In the genomic region with DNA sequence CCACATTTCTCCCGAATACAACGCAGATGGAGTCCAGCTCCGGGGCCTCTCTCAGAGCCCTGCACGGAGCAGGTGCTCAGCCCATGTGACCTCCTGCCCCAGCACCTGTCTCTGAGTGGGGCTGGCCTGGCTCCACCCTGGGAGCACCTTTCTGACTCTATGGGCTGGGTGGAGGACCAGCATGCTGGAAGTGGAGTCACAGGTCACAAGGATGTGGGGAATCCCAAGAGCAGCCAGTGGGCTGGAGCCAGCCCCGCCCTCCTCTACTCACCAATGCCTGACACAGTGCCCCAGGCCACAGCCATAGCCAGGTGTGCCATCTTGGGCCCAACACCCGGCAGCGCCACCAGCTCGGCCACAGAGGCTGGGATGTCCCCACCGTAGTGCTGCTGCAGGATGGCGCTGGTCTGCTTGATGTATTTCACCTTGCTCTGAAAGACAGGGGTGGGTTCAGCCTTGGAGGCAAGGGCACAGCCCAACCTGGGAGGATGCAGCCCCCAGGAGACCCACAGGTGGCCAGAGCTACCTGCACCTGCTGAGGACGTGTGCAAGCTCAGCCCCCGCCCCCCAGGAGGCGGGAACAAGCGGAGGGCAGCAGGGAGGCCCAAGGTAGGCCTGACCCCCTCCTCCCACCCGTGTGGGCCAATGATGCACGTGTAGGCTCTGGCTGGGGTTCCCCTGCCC, we compare ENCODE assay signal across 13 cellular contexts. TPM values are rescaled to one million over a fixed set of nuclear protein-coding genes. Genes with fewer than 3 reads are reported as not detected.
A peak's percentile ranks its signal among the peaks of the same experiment; 100 is the strongest.
DNase-seq lines count a peak whose midpoint lies in the region; ATAC-seq and TF ChIP-seq lines count a peak whose summit lies in the region.
"Had no signal": no experiment of that assay in that cellular context is flagged by ENCODE, and none has a peak within 500 bp of the region (broad histone marks: within the 10 kb centered on the region; RNA-seq: fewer than 3 reads in every experiment).

No MANE protein-coding gene starts in this region.

- no peak for TF ChIP-seq CTCF in dorsolateral prefrontal cortex (IDR thresholded peaks at IDR 0.05 in 54 of 56, conservative IDR thresholded peaks at IDR 0.05 in 2 of 56; ENCODE audit: low read depth in 1 of 56, partially characterized antibody in 56 of 56)
- no peak for TF ChIP-seq CTCF in CD4-positive, alpha-beta T cell (IDR thresholded peaks at IDR 0.05)
- TF ChIP-seq CTCF in CD8-positive, alpha-beta T cell (IDR thresholded peaks at IDR 0.05): no peak

- no peaks in the 10 kb centered on the region for H3K27me3 Mint-ChIP-seq in CD4-positive, alpha-beta T cell
- no peaks in the 10 kb centered on the region for H3K27me3 Mint-ChIP-seq in CD8-positive, alpha-beta T cell (ENCODE audit: low read depth)
- H3K27me3 Mint-ChIP-seq: activated CD8-positive, alpha-beta memory T cell treated with anti-CD3 and anti-CD28 coated beads, Interleukin-2, amount 10 ng/mL, durations not matched to agents 7 days and 5 days had no signal

- DNase-seq in HT-29 (ENCODE audit: low spot score) (peak; percentile 83), dorsolateral prefrontal cortex (no peak), renal cortical epithelial cell (ENCODE audit: low read depth) (peak; percentile 16)
- no peak for DNase-seq in CD4-positive, alpha-beta T cell
- no peak for DNase-seq in CD8-positive, alpha-beta T cell
- DNase-seq: activated CD8-positive, alpha-beta memory T cell treated with anti-CD3 and anti-CD28 coated beads, Interleukin-2, amount 10 ng/mL, durations not matched to agents 7 days and 5 days; activated naive CD4-positive, alpha-beta T cell treated with anti-CD3 and anti-CD28 coated beads for 36 hours; brain microvascular endothelial cell had no signal

- peaks cover 0 to 32% (median 8%) of the 10 kb centered on the region in 11 experiments; a peak in 9 of 22 replicates for H4K20me1 ChIP-seq in BLaER1 treated with 17β-estradiol and CSF1 and Interleukin-3, amounts not matched to agents 10 nM and 100 nM

- POLR2A ChIA-PET in CD4-positive, alpha-beta T cell (lab: Charles Lee): no interaction called here
- POLR2A ChIA-PET in CD8-positive, alpha-beta T cell (lab: Charles Lee): no interaction called here

- H3K4me2 ChIP-seq in BLaER1 treated with 17β-estradiol and CSF1 and Interleukin-3, amounts not matched to agents 10 nM and 100 nM: peak overlapping the region; percentile 85 to 99 (median 95)

- peaks cover 78 to 89% (median 87%) of the 10 kb centered on the region in 10 experiments for H3K4me1 ChIP-seq in BLaER1 treated with 17β-estradiol and CSF1 and Interleukin-3, amounts not matched to agents 10 nM and 100 nM
- H3K4me1 ChIP-seq in CD8-positive, alpha-beta T cell (ENCODE audit: insufficient read depth, low read length): peaks cover 11% of the 10 kb centered on the region

- no peaks in the 10 kb centered on the region for H3K27me3 ChIP-seq in BLaER1 treated with 17β-estradiol and CSF1 and Interleukin-3, amounts not matched to agents 10 nM and 100 nM
- H3K27me3 ChIP-seq in dorsolateral prefrontal cortex: no peaks in the 10 kb centered on the region
- no peaks in the 10 kb centered on the region for H3K27me3 ChIP-seq in CD4-positive, alpha-beta T cell (ENCODE audit: control insufficient read depth, insufficient read depth, low read length)
- no peaks in the 10 kb centered on the region for H3K27me3 ChIP-seq in CD8-positive, alpha-beta T cell (ENCODE audit: insufficient read depth, low read length)
- H3K27me3 ChIP-seq: brain microvascular endothelial cell, pancreas had no signal

- CTCF ChIA-PET in CD4-positive, alpha-beta T cell (lab: Charles Lee): no interaction called here
- CTCF ChIA-PET in CD8-positive, alpha-beta T cell (lab: Charles Lee): interaction anchor here (0.6 to 1.6 kb wide), 3 partner anchors 33 to 111 kb away, joined by 3 read pairs; no protein-coding TSS in a partner anchor

- H3K4me3 Mint-ChIP-seq in CD4-positive, alpha-beta T cell: no peak overlapping the region
- H3K4me3 Mint-ChIP-seq in CD8-positive, alpha-beta T cell: no peak overlapping the region
- H3K4me3 Mint-ChIP-seq: activated CD8-positive, alpha-beta memory T cell treated with anti-CD3 and anti-CD28 coated beads, Interleukin-2, amount 10 ng/mL, durations not matched to agents 7 days and 5 days; activated naive CD4-positive, alpha-beta T cell treated with anti-CD3 and anti-CD28 coated beads for 36 hours had no signal

- H3K4me1 Mint-ChIP-seq in CD4-positive, alpha-beta T cell (ENCODE audit: low read depth): peaks cover 15% of the 10 kb centered on the region
- H3K4me1 Mint-ChIP-seq in CD8-positive, alpha-beta T cell (ENCODE audit: low read depth): peaks cover 13% of the 10 kb centered on the region

- peak overlapping the region in 8 of 10 experiments; percentile 27 to 53 (median 44); a peak in 13 of 20 replicates for H3K4me3 ChIP-seq in BLaER1 treated with 17β-estradiol and CSF1 and Interleukin-3, amounts not matched to agents 10 nM and 100 nM
- peak overlapping the region in 7 of 59 donors; percentile 0 to 44 (median 9) for H3K4me3 ChIP-seq in dorsolateral prefrontal cortex
- H3K4me3 ChIP-seq in CD8-positive, alpha-beta T cell (ENCODE audit: low read depth, low read length): no peak overlapping the region
- H3K4me3 ChIP-seq: pancreas had no signal

- H3K36me3 ChIP-seq in BLaER1 treated with 17β-estradiol and CSF1 and Interleukin-3, amounts not matched to agents 10 nM and 100 nM: 0 out of 22 replicates have a peak, but pooled peaks cover 0 to 4% (median 0%) of the 10 kb centered on the region in 11 experiments
- no peaks in the 10 kb centered on the region for H3K36me3 ChIP-seq in CD8-positive, alpha-beta T cell (ENCODE audit: insufficient read depth, low read length)
- H3K36me3 ChIP-seq: pancreas had no signal

- peaks cover 4% of the 10 kb centered on the region for H3K36me3 Mint-ChIP-seq in CD4-positive, alpha-beta T cell (ENCODE audit: low read depth)
- H3K36me3 Mint-ChIP-seq in CD8-positive, alpha-beta T cell: no peaks in the 10 kb centered on the region
- H3K36me3 Mint-ChIP-seq: activated CD8-positive, alpha-beta memory T cell treated with anti-CD3 and anti-CD28 coated beads, Interleukin-2, amount 10 ng/mL, durations not matched to agents 7 days and 5 days had no signal

- no peaks in the 10 kb centered on the region for H3K9me3 ChIP-seq in BLaER1 treated with 17β-estradiol and CSF1 and Interleukin-3, amounts not matched to agents 10 nM and 100 nM (replicated peaks in 1 of 11)
- no peaks in the 10 kb centered on the region for H3K9me3 ChIP-seq in CD4-positive, alpha-beta T cell (ENCODE audit: control insufficient read depth, low read length)
- H3K9me3 ChIP-seq in CD8-positive, alpha-beta T cell (ENCODE audit: low read length): no peaks in the 10 kb centered on the region
- H3K9me3 ChIP-seq: pancreas had no signal

- intact Hi-C loops in dorsolateral prefrontal cortex (cut with DNase I): no loop called here
- intact Hi-C loops in CD4-positive, alpha-beta T cell (cut with DNase I, micrococcal nuclease): loop anchor here in 1 of 2 experiments (10.0 kb wide), 1 partner anchor 569 kb away; a partner anchor contains a TSS
- intact Hi-C loops in CD8-positive, alpha-beta T cell (cut with DNase I, micrococcal nuclease): no loop called here

- no peak overlapping the region for H3K27ac Mint-ChIP-seq in CD4-positive, alpha-beta T cell
- H3K27ac Mint-ChIP-seq in CD8-positive, alpha-beta T cell: no peak overlapping the region
- H3K27ac Mint-ChIP-seq: activated CD8-positive, alpha-beta memory T cell treated with anti-CD3 and anti-CD28 coated beads, Interleukin-2, amount 10 ng/mL, durations not matched to agents 7 days and 5 days; activated naive CD4-positive, alpha-beta T cell treated with anti-CD3 and anti-CD28 coated beads for 36 hours had no signal

- no peaks in the 10 kb centered on the region for H3K9me3 Mint-ChIP-seq in CD4-positive, alpha-beta T cell
- no peaks in the 10 kb centered on the region for H3K9me3 Mint-ChIP-seq in CD8-positive, alpha-beta T cell
- H3K9me3 Mint-ChIP-seq: activated naive CD4-positive, alpha-beta T cell treated with anti-CD3 and anti-CD28 coated beads for 36 hours; CD14-positive monocyte had no signal

- H3K27ac ChIP-seq in BLaER1 treated with 17β-estradiol and CSF1 and Interleukin-3, amounts not matched to agents 10 nM and 100 nM: peak overlapping the region in 9 of 11 experiments; percentile 42 to 83 (median 67); a peak in 18 of 22 replicates
- peak overlapping the region in 37 of 59 donors; percentile 7 to 78 (median 49) for H3K27ac ChIP-seq in dorsolateral prefrontal cortex
- H3K27ac ChIP-seq in CD4-positive, alpha-beta T cell (ENCODE audit: low read depth, low read length): no peak overlapping the region
- no peak overlapping the region for H3K27ac ChIP-seq in CD8-positive, alpha-beta T cell (ENCODE audit: low read depth, low read length)
- H3K27ac ChIP-seq: brain microvascular endothelial cell, pancreas had no signal

- peak overlapping the region; percentile 13 to 73 (median 63); a peak in 17 of 22 replicates for H3K9ac ChIP-seq in BLaER1 treated with 17β-estradiol and CSF1 and Interleukin-3, amounts not matched to agents 10 nM and 100 nM

- ATAC-seq in CD4-positive, alpha-beta T cell (ENCODE audit: poor library complexity): no peak
- ATAC-seq in CD8-positive, alpha-beta T cell: no peak
- ATAC-seq in GM21526 (IDR thresholded peaks at IDR 0.05; ENCODE audit: low FRiP score, unreplicated experiment): no peak
- ATAC-seq in GM18868 (IDR thresholded peaks at IDR 0.05; ENCODE audit: unreplicated experiment): no peak
- ATAC-seq: activated CD8-positive, alpha-beta memory T cell treated with anti-CD3 and anti-CD28 coated beads, Interleukin-2, amount 10 ng/mL, durations not matched to agents 7 days and 5 days had no signal

RNA-seq across cellular contexts. Expression of a gene that starts 4.2 kb away (rescaled TPM):
- total RNA-seq in HT-29 (2014; rRNA removed; shearing (Covaris generic)): 157 and 215 TPM in 2 replicates
- total RNA-seq in dorsolateral prefrontal cortex: 10 to 100 TPM; 12.2 to 41.4 (median 26.0) TPM
- total RNA-seq in renal cortical epithelial cell: 11.4 and 24.5 TPM in 2 replicates
- total RNA-seq in CD4-positive, alpha-beta T cell: 1 to 10 TPM; 2.7 to 2.9 TPM
- total RNA-seq in CD8-positive, alpha-beta T cell: 1 to 10 TPM; 1.7 to 2.0 TPM

RNA-seq across cellular contexts. Expression of a gene that starts 4.3 kb away (rescaled TPM):
- 75.1 and 85.0 TPM in 2 replicates for total RNA-seq in HT-29 (2014; rRNA removed; shearing (Covaris generic))
- total RNA-seq in dorsolateral prefrontal cortex (100 to 1,000 TPM; 129 to 311 (median 193) TPM), renal cortical epithelial cell (24.5 and 63.6 TPM in 2 replicates)
- total RNA-seq in CD4-positive, alpha-beta T cell: 10 to 100 TPM; 83.0 to 85.0 TPM
- total RNA-seq in CD8-positive, alpha-beta T cell: 10 to 100 TPM; 76.2 to 84.1 TPM

RNA-seq across cellular contexts. Expression of a gene that starts 16.7 kb away (rescaled TPM):
- total RNA-seq in HT-29 (2014; rRNA removed; shearing (Covaris generic)): 258 and 259 TPM in 2 replicates
- total RNA-seq in dorsolateral prefrontal cortex: 100 to 1,000 TPM in 28 of 120 experiments, 10 to 100 TPM in 92; 46.4 to 200 (median 84.6) TPM
- total RNA-seq in renal cortical epithelial cell: 3.5 and 6.3 TPM in 2 replicates
- total RNA-seq in CD4-positive, alpha-beta T cell: 1 to 10 TPM; 1.9 to 2.0 TPM
- total RNA-seq in CD8-positive, alpha-beta T cell: 1 to 10 TPM in 1 of 2 experiments, under 1 TPM in 1; 0.76 to 2.3 TPM

RNA-seq across cellular contexts. Expression of a gene that starts 23.9 kb away (rescaled TPM):
- 0.91 and 2.7 TPM in 2 replicates for total RNA-seq in HT-29 (2014; rRNA removed; shearing (Covaris generic))
- total RNA-seq in dorsolateral prefrontal cortex (1 to 10 TPM in 45 of 120 experiments, under 1 TPM in 23, not detected in 52; 0.43 to 4.3 (median 1.1) TPM), renal cortical epithelial cell (0.10 TPM in 1 of 2 replicates, not detected in the other)
- total RNA-seq in CD4-positive, alpha-beta T cell: under 1 TPM in 1 of 2 experiments, not detected in 1; 0.80 TPM
- total RNA-seq in CD8-positive, alpha-beta T cell: not detected

RNA-seq across cellular contexts. Expression of a gene that starts 33.8 kb away (rescaled TPM):
- 42.9 and 49.0 TPM in 2 replicates for total RNA-seq in HT-29 (2014; rRNA removed; shearing (Covaris generic))
- total RNA-seq in dorsolateral prefrontal cortex: 10 to 100 TPM; 16.4 to 45.4 (median 29.2) TPM
- total RNA-seq in renal cortical epithelial cell: 10.1 and 22.4 TPM in 2 replicates
- 10 to 100 TPM; 39.7 to 43.6 TPM for total RNA-seq in CD4-positive, alpha-beta T cell
- total RNA-seq in CD8-positive, alpha-beta T cell: 10 to 100 TPM; 49.0 to 50.8 TPM

Comparison
In these comparisons a context has a peak if more than half of its experiments do, and no peak if none do; other contexts are left out.
1. H3K27ac ChIP-seq: peak in BLaER1 treated with 17β-estradiol and CSF1 and Interleukin-3, amounts not matched to agents 10 nM and 100 nM (9 of 11) and dorsolateral prefrontal cortex (37 of 59); none in CD4-positive, alpha-beta T cell (single experiment) and CD8-positive, alpha-beta T cell (single experiment).
2. DNase-seq: peak in HT-29 (single experiment) and renal cortical epithelial cell (single experiment); none in dorsolateral prefrontal cortex (0 of 10), CD4-positive, alpha-beta T cell (0 of 10) and CD8-positive, alpha-beta T cell (0 of 7).